In the genomic region with DNA sequence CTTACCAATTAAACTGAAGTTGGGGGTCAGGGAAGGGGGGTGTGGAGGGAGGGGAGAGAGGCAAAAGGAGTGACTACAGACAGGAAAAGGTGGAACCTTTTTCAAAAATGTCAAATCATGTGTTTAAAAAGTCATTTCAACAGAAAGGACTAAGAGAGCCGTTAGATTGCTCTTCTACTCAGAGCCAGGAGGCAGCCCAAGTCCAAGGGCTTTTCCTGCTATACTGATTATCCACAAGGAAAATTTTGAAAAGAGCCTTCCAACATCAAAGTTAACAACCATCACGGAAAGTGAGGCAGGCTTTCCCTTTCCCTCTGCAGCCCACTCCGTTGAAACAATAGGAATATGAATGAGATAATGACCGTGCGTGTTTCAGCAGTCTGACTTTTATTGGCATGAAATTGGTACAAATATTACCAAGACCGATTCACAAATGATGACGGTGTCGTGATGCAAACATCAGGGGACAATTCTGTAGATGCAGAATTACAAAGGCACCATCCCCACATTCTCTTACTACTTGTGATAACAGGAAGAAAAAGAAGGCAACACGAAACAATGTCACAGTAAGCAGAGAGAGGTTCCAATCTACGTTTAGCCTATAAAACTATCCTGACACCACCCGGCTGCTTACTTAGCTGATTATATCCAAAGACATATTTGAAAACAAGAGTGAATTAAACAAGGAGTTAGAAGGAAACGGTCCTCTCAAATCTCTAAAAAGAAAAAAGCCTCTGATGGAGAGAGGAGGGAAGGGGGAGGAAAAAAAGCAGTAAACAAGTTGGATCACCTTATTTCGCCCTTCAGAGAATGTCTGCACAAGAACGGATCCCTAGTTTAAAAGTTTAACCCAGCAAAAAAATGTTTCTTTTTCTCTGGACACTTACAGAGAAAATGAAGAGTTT, we compare ENCODE assay signal across 9 cellular contexts.
DNase-seq lines count a peak whose midpoint lies in the region; ATAC-seq and TF ChIP-seq lines count a peak whose summit lies in the region.
"Had no signal": no experiment of that assay in that cellular context is flagged by ENCODE, and none has a peak within 500 bp of the region (broad histone marks: within the 10 kb centered on the region; RNA-seq: fewer than 3 reads in every experiment).

No MANE protein-coding gene starts in this region.

- POLR2A ChIA-PET in AG04450 (lab: Yijun Ruan, JAX) = interaction anchor here (0.7 to 0.8 kb wide), 2 partner anchors 29 to 260 kb away, joined by 3 to 8 read pairs; no protein-coding TSS in a partner anchor
- POLR2A ChIA-PET in HEK293 (lab: Yijun Ruan, JAX) = interaction anchor here (0.6 kb wide), 1 partner anchor 44 kb away, joined by 4 read pairs; no protein-coding TSS in a partner anchor

- H3K27ac ChIP-seq in AG04450 (ENCODE audit: low read depth, low read length) (peak overlapping the region; percentile 47), HEK293 (ENCODE audit: extremely low read depth, low read depth, low read length) (peak overlapping the region; percentile 27), epithelial cell of prostate (peak overlapping the region; percentile 59)

- no peak for DNase-seq in AG04450 (ENCODE audit: low read depth, low spot score)
- DNase-seq in T-helper 22 cell (ENCODE audit: low read depth) = peak; percentile 10
- DNase-seq in epithelial cell of prostate (ENCODE audit: low read depth, low spot score) = no peak
- no peak for DNase-seq in naive B cell
- DNase-seq in RPMI8226 = no peak
- no peak for DNase-seq in 8988T

- ATAC-seq in naive B cell (ENCODE audit: low read depth in 2 of 2) = peak; percentile 17 to 21
- ATAC-seq in HG03039 (IDR thresholded peaks at IDR 0.05; ENCODE audit: unreplicated experiment) = no peak
- ATAC-seq: HCT116 had no signal

- peak overlapping the region; percentile 93 to 99 (median 98) for H3K27ac Mint-ChIP-seq in naive B cell

- H3K9me3 Mint-ChIP-seq in naive B cell = no peaks in the 10 kb centered on the region

- peak overlapping the region; percentile 90 to 98 (median 96) for H3K4me3 Mint-ChIP-seq in naive B cell

- CTCF ChIA-PET in AG04450 (lab: Charles Lee) = interaction anchor here (0.7 kb wide), 1 partner anchor 245 kb away, joined by 5 read pairs; no protein-coding TSS in a partner anchor
- CTCF ChIA-PET in HEK293 (lab: Yijun Ruan, JAX) = interaction anchor here (0.7 kb wide), 1 partner anchor 412 kb away, joined by 3 read pairs; no protein-coding TSS in a partner anchor

- no peaks in the 10 kb centered on the region for H3K36me3 ChIP-seq in HEK293 (ENCODE audit: control insufficient read depth in 2 of 2, insufficient read depth in 1 of 2, low read length in 2 of 2)

- no peaks in the 10 kb centered on the region for H3K36me3 Mint-ChIP-seq in naive B cell

- peaks cover 57 to 86% (median 78%) of the 10 kb centered on the region in 3 donors for H3K4me1 Mint-ChIP-seq in naive B cell

- H3K4me3 ChIP-seq in AG04450 (ENCODE audit: low read depth, low read length) = peak overlapping the region; percentile 63
- H3K4me3 ChIP-seq in HEK293 (ENCODE audit: low read depth, low read length) = peak overlapping the region; percentile 45

- H3K27me3 ChIP-seq in AG04450 (ENCODE audit: control insufficient read depth, insufficient read depth, low read length) = no peaks in the 10 kb centered on the region

- H3K9me3 ChIP-seq in AG04450 (ENCODE audit: control insufficient read depth, insufficient read depth, low read length) (no peaks in the 10 kb centered on the region), HEK293 (ENCODE audit: control insufficient read depth, insufficient read depth, low read depth, low read length) (no peaks in the 10 kb centered on the region)

- H3K27me3 Mint-ChIP-seq in naive B cell = no peaks in the 10 kb centered on the region

- H3K4me1 ChIP-seq in HEK293 (ENCODE audit: control insufficient read depth, insufficient read depth, low read length) = peaks cover 32% of the 10 kb centered on the region

- TF ChIP-seq CTCF in AG04450 (IDR thresholded peaks at IDR 0.05; ENCODE audit: low read depth, low read length) (no peak), HEK293 (tag by site-specific recombination; IDR thresholded peaks at IDR 0.05) (no peak)

TF ChIP-seq in HEK293, 187 proteins besides CTCF, POLR2A, EP300 and RAD21 (continues in another document):
- TF ChIP-seq FEZF1 (tag by site-specific recombination; IDR thresholded peaks at IDR 0.05) = no peak
- TF ChIP-seq, protein P1, sequence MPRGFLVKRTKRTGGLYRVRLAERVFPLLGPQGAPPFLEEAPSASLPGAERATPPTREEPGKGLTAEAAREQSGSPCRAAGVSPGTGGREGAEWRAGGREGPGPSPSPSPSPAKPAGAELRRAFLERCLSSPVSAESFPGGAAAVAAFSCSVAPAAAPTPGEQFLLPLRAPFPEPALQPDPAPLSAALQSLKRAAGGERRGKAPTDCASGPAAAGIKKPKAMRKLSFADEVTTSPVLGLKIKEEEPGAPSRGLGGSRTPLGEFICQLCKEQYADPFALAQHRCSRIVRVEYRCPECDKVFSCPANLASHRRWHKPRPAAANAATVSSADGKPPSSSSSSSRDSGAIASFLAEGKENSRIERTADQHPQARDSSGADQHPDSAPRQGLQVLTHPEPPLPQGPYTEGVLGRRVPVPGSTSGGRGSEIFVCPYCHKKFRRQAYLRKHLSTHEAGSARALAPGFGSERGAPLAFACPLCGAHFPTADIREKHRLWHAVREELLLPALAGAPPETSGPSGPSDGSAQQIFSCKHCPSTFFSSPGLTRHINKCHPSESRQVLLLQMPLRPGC (tag by site-specific recombination; IDR thresholded peaks at IDR 0.05) = no peak
- TF ChIP-seq KLF8 (tag by site-specific recombination; IDR thresholded peaks at IDR 0.05) = no peak
- TF ChIP-seq ZNF404 (tag by site-specific recombination; IDR thresholded peaks at IDR 0.05) = no peak
- TF ChIP-seq ZNF473 (tag by site-specific recombination; IDR thresholded peaks at IDR 0.05) = no peak
- TF ChIP-seq ATF2 (tag by site-specific recombination; IDR thresholded peaks at IDR 0.05; ENCODE audit: low read depth) = no peak
- TF ChIP-seq ZEB2 (tag by site-specific recombination; IDR thresholded peaks at IDR 0.05) = 0 out of 2 replicates have a peak, but pooled peaks have one; percentile 19
- TF ChIP-seq ZNF677 (tag by site-specific recombination; IDR thresholded peaks at IDR 0.05) = no peak
- no peak for TF ChIP-seq ZNF48 (tag by site-specific recombination; IDR thresholded peaks at IDR 0.05)
- TF ChIP-seq, protein P2, sequence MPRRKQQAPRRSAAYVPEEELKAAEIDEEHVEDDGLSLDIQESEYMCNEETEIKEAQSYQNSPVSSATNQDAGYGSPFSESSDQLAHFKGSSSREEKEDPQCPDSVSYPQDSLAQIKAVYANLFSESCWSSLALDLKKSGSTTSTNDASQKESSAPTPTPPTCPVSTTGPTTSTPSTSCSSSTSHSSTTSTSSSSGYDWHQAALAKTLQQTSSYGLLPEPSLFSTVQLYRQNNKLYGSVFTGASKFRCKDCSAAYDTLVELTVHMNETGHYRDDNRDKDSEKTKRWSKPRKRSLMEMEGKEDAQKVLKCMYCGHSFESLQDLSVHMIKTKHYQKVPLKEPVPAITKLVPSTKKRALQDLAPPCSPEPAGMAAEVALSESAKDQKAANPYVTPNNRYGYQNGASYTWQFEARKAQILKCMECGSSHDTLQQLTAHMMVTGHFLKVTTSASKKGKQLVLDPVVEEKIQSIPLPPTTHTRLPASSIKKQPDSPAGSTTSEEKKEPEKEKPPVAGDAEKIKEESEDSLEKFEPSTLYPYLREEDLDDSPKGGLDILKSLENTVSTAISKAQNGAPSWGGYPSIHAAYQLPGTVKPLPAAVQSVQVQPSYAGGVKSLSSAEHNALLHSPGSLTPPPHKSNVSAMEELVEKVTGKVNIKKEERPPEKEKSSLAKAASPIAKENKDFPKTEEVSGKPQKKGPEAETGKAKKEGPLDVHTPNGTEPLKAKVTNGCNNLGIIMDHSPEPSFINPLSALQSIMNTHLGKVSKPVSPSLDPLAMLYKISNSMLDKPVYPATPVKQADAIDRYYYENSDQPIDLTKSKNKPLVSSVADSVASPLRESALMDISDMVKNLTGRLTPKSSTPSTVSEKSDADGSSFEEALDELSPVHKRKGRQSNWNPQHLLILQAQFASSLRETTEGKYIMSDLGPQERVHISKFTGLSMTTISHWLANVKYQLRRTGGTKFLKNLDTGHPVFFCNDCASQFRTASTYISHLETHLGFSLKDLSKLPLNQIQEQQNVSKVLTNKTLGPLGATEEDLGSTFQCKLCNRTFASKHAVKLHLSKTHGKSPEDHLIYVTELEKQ (tag by site-specific recombination; IDR thresholded peaks at IDR 0.05; ENCODE audit: borderline replicate concordance) = no peak
- no peak for TF ChIP-seq YY1 (tag by site-specific recombination; IDR thresholded peaks at IDR 0.05)
- TF ChIP-seq, protein P3, sequence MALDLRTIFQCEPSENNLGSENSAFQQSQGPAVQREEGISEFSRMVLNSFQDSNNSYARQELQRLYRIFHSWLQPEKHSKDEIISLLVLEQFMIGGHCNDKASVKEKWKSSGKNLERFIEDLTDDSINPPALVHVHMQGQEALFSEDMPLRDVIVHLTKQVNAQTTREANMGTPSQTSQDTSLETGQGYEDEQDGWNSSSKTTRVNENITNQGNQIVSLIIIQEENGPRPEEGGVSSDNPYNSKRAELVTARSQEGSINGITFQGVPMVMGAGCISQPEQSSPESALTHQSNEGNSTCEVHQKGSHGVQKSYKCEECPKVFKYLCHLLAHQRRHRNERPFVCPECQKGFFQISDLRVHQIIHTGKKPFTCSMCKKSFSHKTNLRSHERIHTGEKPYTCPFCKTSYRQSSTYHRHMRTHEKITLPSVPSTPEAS (tag by site-specific recombination; IDR thresholded peaks at IDR 0.05) = no peak
- TF ChIP-seq ZNF621 (tag by site-specific recombination; IDR thresholded peaks at IDR 0.05) = no peak
- TF ChIP-seq ZNF629 (tag by site-specific recombination; IDR thresholded peaks at IDR 0.05) = peak; percentile 72
